ENCODE assay signal across 28 cellular contexts in genomic region chr10:84262190-84262956, GRCh38. TPM values are rescaled to one million over a fixed set of nuclear protein-coding genes. Genes with fewer than 3 reads are reported as not detected.
"Had no signal": no experiment of that assay in that cellular context is flagged by ENCODE, and none has a peak within 500 bp of the region (broad histone marks: within the 10 kb centered on the region; RNA-seq: fewer than 3 reads in every experiment).

No MANE protein-coding gene starts in this region.

- H3K9me3 ChIP-seq: adrenal gland, MG63, SJCRH30 had no signal

- H3K36me3 Mint-ChIP-seq: activated naive CD8-positive, alpha-beta T cell treated with anti-CD3 and anti-CD28 coated beads, Interleukin-2, amount 10 ng/mL, durations not matched to agents 7 days and 5 days had no signal

- H3K4me1 ChIP-seq: adrenal gland had no signal

- ATAC-seq: activated CD4-positive, CD25-positive, alpha-beta regulatory T cell treated with anti-CD3 and anti-CD28 coated beads, Interleukin-2, amount 50 U/mL, for 24 hours; activated T-cell treated with anti-CD3 and anti-CD28 coated beads, Interleukin-2, amount 50 U/mL, for 72 hours; Panc1; SK-N-SH treated with all-trans-retinoic acid at 6 μM for 48 hours had no signal

- H3K27ac ChIP-seq: adrenal gland, KMS-11, RWPE1, SJCRH30 had no signal

- H3K4me2 ChIP-seq: KMS-11 had no signal

- H3K9me3 Mint-ChIP-seq: activated naive CD8-positive, alpha-beta T cell treated with anti-CD3 and anti-CD28 coated beads, Interleukin-2, amount 10 ng/mL, durations not matched to agents 7 days and 5 days; activated T-cell treated with anti-CD3 and anti-CD28 coated beads, Interleukin-2, amount 50 U/mL, for 72 hours; T-helper 1 cell treated with Interleukin-12 subunit alpha and Interleukin-12 subunit beta and Interleukin-4 antibody, amounts not matched to agents 30 μg/mL and 1 μg/mL, for 36 hours had no signal

- H3K4me3 ChIP-seq: adrenal gland, MG63, SJCRH30 had no signal

- H3K4me3 Mint-ChIP-seq: activated naive CD8-positive, alpha-beta T cell treated with anti-CD3 and anti-CD28 coated beads, Interleukin-2, amount 10 ng/mL, durations not matched to agents 7 days and 5 days; activated T-cell treated with anti-CD3 and anti-CD28 coated beads, Interleukin-2, amount 50 U/mL, for 72 hours; T-helper 1 cell treated with Interleukin-12 subunit alpha and Interleukin-12 subunit beta and Interleukin-4 antibody, amounts not matched to agents 30 μg/mL and 1 μg/mL, for 36 hours had no signal

- H3K27me3 ChIP-seq: adrenal gland, MG63, SJCRH30 had no signal

- H3K27ac Mint-ChIP-seq: activated naive CD8-positive, alpha-beta T cell treated with anti-CD3 and anti-CD28 coated beads, Interleukin-2, amount 10 ng/mL, durations not matched to agents 7 days and 5 days; activated T-cell treated with anti-CD3 and anti-CD28 coated beads, Interleukin-2, amount 50 U/mL, for 72 hours; T-helper 1 cell treated with Interleukin-12 subunit alpha and Interleukin-12 subunit beta and Interleukin-4 antibody, amounts not matched to agents 30 μg/mL and 1 μg/mL, for 36 hours had no signal

- DNase-seq: activated CD4-positive, alpha-beta T cell treated with anti-CD3 and anti-CD28 coated beads for 48 hours; activated CD4-positive, alpha-beta T cell treated with anti-CD3 and anti-CD28 coated beads, Interleukin-2, amount 50 U/mL, for 4 hours; activated CD8-positive, alpha-beta memory T cell treated with anti-CD3 and anti-CD28 coated beads, Interleukin-2, amount 50 U/mL, for 4 hours; activated naive CD4-positive, alpha-beta T cell treated with anti-CD3 and anti-CD28 coated beads, Interleukin-2, amount 50 U/mL, for 16 hours; activated naive CD8-positive, alpha-beta T cell treated with anti-CD3 and anti-CD28 coated beads, Interleukin-2, amount 10 ng/mL, durations not matched to agents 7 days and 5 days; activated T-cell treated with anti-CD3 and anti-CD28 coated beads, Interleukin-2, amount 50 U/mL, for 72 hours; adrenal gland; cerebellar nuclear complex; MG63; MV-4-11; NCI-H1092 treated with DMSO at 0.1 percent for 48 hours; NCI-H1417 treated with DMSO at 0.1 percent for 48 hours; NCI-H1694; NCI-H2029 treated with DMSO at 0.1 percent for 48 hours; NCI-H510A treated with DMSO at 0.1 percent for 48 hours; NCI-H69; NK-92 treated with Interleukin-12 subunit alpha and Interleukin-12 subunit beta, amount 100 ng/mL, for 24 hours; OCI-M1; Right ventricle myocardium superior; SJCRH30 had no signal

- H3K9ac ChIP-seq: KMS-11 had no signal

- H3K36me3 ChIP-seq: adrenal gland, MG63, SJCRH30 had no signal

RNA-seq across cellular contexts. Expression of gene RGR, which starts 17.5 kb away (rescaled TPM):
- total RNA-seq: activated CD8-positive, alpha-beta memory T cell treated with anti-CD3 and anti-CD28 coated beads for 36 hours; activated naive CD8-positive, alpha-beta T cell treated with anti-CD3 and anti-CD28 coated beads, Interleukin-2, amount 10 ng/mL, durations not matched to agents 7 days and 5 days; activated T-cell treated with anti-CD3 and anti-CD28 coated beads, Interleukin-2, amount 50 U/mL, for 72 hours; adrenal gland; cardiac septum had no signal

RNA-seq across cellular contexts. Expression of gene LRIT1, which starts 21.0 kb away (rescaled TPM):
- total RNA-seq: activated CD8-positive, alpha-beta memory T cell treated with anti-CD3 and anti-CD28 coated beads for 36 hours; activated naive CD8-positive, alpha-beta T cell treated with anti-CD3 and anti-CD28 coated beads, Interleukin-2, amount 10 ng/mL, durations not matched to agents 7 days and 5 days; activated T-cell treated with anti-CD3 and anti-CD28 coated beads, Interleukin-2, amount 50 U/mL, for 72 hours; adrenal gland; cardiac septum; SJCRH30 had no signal
- polyA plus RNA-seq: adrenal gland had no signal

RNA-seq across cellular contexts. Expression of gene LRIT2, which starts 37.0 kb away (rescaled TPM):
- total RNA-seq: activated CD8-positive, alpha-beta memory T cell treated with anti-CD3 and anti-CD28 coated beads for 36 hours; activated naive CD8-positive, alpha-beta T cell treated with anti-CD3 and anti-CD28 coated beads, Interleukin-2, amount 10 ng/mL, durations not matched to agents 7 days and 5 days; activated T-cell treated with anti-CD3 and anti-CD28 coated beads, Interleukin-2, amount 50 U/mL, for 72 hours; adrenal gland; cardiac septum; Right ventricle myocardium superior; SJCRH30 had no signal
- polyA plus RNA-seq: adrenal gland had no signal
